Comparison of ENCODE assay signal across 18 cellular contexts in genomic region chr17:39792523-39793221, GRCh38. TPM values are rescaled to one million over a fixed set of nuclear protein-coding genes. Genes with fewer than 3 reads are reported as not detected.
A peak's percentile ranks its signal among the peaks of the same experiment; 100 is the strongest.
DNase-seq lines count a peak whose midpoint lies in the region; ATAC-seq lines count a peak whose summit lies in the region.
"Had no signal": no experiment of that assay in that cellular context is flagged by ENCODE, and none has a peak within 500 bp of the region (broad histone marks: within the 10 kb centered on the region; RNA-seq: fewer than 3 reads in every experiment).

No MANE protein-coding gene starts in this region.

- peak overlapping the region; percentile 89 for H3K4me3 Mint-ChIP-seq in T-helper 17 cell
- peak overlapping the region; percentile 59 to 71 for H3K4me3 Mint-ChIP-seq in effector memory CD8-positive, alpha-beta T cell
- H3K4me3 Mint-ChIP-seq: endodermal cell had no signal

- peaks cover 8% of the 10 kb centered on the region for H3K36me3 Mint-ChIP-seq in T-helper 17 cell (ENCODE audit: low read depth)
- peaks cover 50% of the 10 kb centered on the region for H3K36me3 Mint-ChIP-seq in effector memory CD8-positive, alpha-beta T cell (ENCODE audit: insufficient read depth)

- no peaks in the 10 kb centered on the region for H3K27me3 ChIP-seq in BLaER1 treated with 17β-estradiol and CSF1 and Interleukin-3, amounts not matched to agents 10 nM and 100 nM

- H4K20me1 ChIP-seq in BLaER1 treated with 17β-estradiol and CSF1 and Interleukin-3, amounts not matched to agents 10 nM and 100 nM = no peaks in the 10 kb centered on the region

- no peak for ATAC-seq in T-helper 17 cell
- ATAC-seq in effector memory CD8-positive, alpha-beta T cell (replicated peaks) = peak; percentile 23
- ATAC-seq in GM21786 (IDR thresholded peaks at IDR 0.05; ENCODE audit: unreplicated experiment) = no peak
- ATAC-seq: K562 had no signal

- H3K9me3 ChIP-seq in BLaER1 treated with 17β-estradiol and CSF1 and Interleukin-3, amounts not matched to agents 10 nM and 100 nM (replicated peaks in 1 of 11) = no peaks in the 10 kb centered on the region
- no peaks in the 10 kb centered on the region for H3K9me3 ChIP-seq in T-helper 17 cell (ENCODE audit: control insufficient read depth, low read length, poor library complexity, severe bottlenecking)

- no peaks in the 10 kb centered on the region for H3K9me3 Mint-ChIP-seq in effector memory CD8-positive, alpha-beta T cell
- H3K9me3 Mint-ChIP-seq: endodermal cell had no signal

- H3K27ac ChIP-seq in BLaER1 treated with 17β-estradiol and CSF1 and Interleukin-3, amounts not matched to agents 10 nM and 100 nM = peak overlapping the region in 3 of 11 experiments; percentile 79 to 84 (median 81); a peak in 4 of 22 replicates
- H3K27ac ChIP-seq: PC-9 had no signal

- H3K4me3 ChIP-seq in BLaER1 treated with 17β-estradiol and CSF1 and Interleukin-3, amounts not matched to agents 10 nM and 100 nM = no peak overlapping the region
- H3K4me3 ChIP-seq in GM08714 (ENCODE audit: low read length) = peak overlapping the region; percentile 33; the same call in 1 of the 2 replicates
- H3K4me3 ChIP-seq: K562, PC-9, smooth muscle cell had no signal

- H3K4me2 ChIP-seq in BLaER1 treated with 17β-estradiol and CSF1 and Interleukin-3, amounts not matched to agents 10 nM and 100 nM = peak overlapping the region in 9 of 11 experiments; percentile 18 to 87 (median 70); a peak in 15 of 22 replicates
- H3K4me2 ChIP-seq: PC-9, smooth muscle cell had no signal

- DNase-seq in T-helper 17 cell (no peak), NAMALWA (ENCODE audit: low spot score) (no peak), NCI-H146 (lab: John Stamatoyannopoulos, UW) (no peak), GM03348 (ENCODE audit: low spot score) (no peak)
- no peak for DNase-seq in effector memory CD8-positive, alpha-beta T cell
- DNase-seq: activated CD4-positive, CD25-positive, alpha-beta regulatory T cell; activated effector memory CD4-positive, alpha-beta T cell treated with Interleukin-2 at 50 U/mL for 16 hours; C1 segment of cervical spinal cord; endodermal cell; NCI-H1417; PC-9; SW 1271 had no signal

- H3K27ac Mint-ChIP-seq in T-helper 17 cell = peak overlapping the region; percentile 96
- H3K27ac Mint-ChIP-seq in effector memory CD8-positive, alpha-beta T cell = peak overlapping the region; percentile 75 to 88
- H3K27ac Mint-ChIP-seq: endodermal cell, progenitor cell of endocrine pancreas had no signal

- H3K4me1 Mint-ChIP-seq in T-helper 17 cell = peaks cover 48% of the 10 kb centered on the region
- peaks cover 43 to 55% of the 10 kb centered on the region in 2 donors for H3K4me1 Mint-ChIP-seq in effector memory CD8-positive, alpha-beta T cell (ENCODE audit: low read depth in 2 of 2)

- H3K36me3 ChIP-seq in BLaER1 treated with 17β-estradiol and CSF1 and Interleukin-3, amounts not matched to agents 10 nM and 100 nM = no peaks in the 10 kb centered on the region

- H3K4me1 ChIP-seq in BLaER1 treated with 17β-estradiol and CSF1 and Interleukin-3, amounts not matched to agents 10 nM and 100 nM = peaks cover 0 to 68% (median 41%) of the 10 kb centered on the region in 10 experiments; a peak in 16 of 20 replicates

- H3K27me3 Mint-ChIP-seq in T-helper 17 cell = no peaks in the 10 kb centered on the region
- no peaks in the 10 kb centered on the region for H3K27me3 Mint-ChIP-seq in effector memory CD8-positive, alpha-beta T cell

- H3K9ac ChIP-seq in BLaER1 treated with 17β-estradiol and CSF1 and Interleukin-3, amounts not matched to agents 10 nM and 100 nM = no peak overlapping the region

RNA-seq across cellular contexts. Expression of gene GRB7, which starts 54.9 kb away (rescaled TPM):
- not detected for total RNA-seq in T-helper 17 cell
